In the genomic region with DNA sequence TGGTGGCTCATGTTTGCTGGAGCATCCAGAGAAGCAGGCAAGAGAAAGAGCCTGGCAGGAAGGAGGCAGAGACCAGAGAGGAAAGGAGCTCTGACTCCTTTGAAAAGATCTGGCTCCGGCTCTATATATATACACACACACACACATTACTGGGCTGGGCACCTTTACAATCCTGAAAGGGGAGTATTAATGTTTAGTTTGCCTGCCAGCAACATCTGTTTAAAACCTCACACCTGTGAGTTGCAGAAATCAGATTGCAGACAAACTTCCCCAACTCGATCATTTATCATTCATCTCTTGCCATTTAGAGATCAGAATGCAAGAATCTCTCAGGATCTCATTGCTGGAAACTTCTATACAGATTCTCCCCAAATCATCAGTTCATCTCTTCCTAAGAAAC, we compare ENCODE assay signal across 37 cellular contexts. TPM values are rescaled to one million over a fixed set of nuclear protein-coding genes. Genes with fewer than 3 reads are reported as not detected.
"Had no signal": no experiment of that assay in that cellular context is flagged by ENCODE, and none has a peak within 500 bp of the region (broad histone marks: within the 10 kb centered on the region; RNA-seq: fewer than 3 reads in every experiment).

A gene (minus strand): TSS at position 101 of the 400 bp plus-strand sequence. CDS start 90 bp downstream, at position 11.

- DNase-seq: activated B cell treated with CpG ODN at 0.5 μM for 24 hours; activated CD4-positive, alpha-beta memory T cell treated with anti-CD3 and anti-CD28 coated beads for 36 hours; activated CD4-positive, alpha-beta T cell treated with anti-CD3 and anti-CD28 coated beads for 4 hours; activated CD4-positive, alpha-beta T cell treated with anti-CD3 and anti-CD28 coated beads, Interleukin-2, amount 10 ng/mL, durations not matched to agents 24 days and 14 days; activated CD4-positive, alpha-beta T cell treated with anti-CD3 and anti-CD28 coated beads, Interleukin-2, amount 50 U/mL, for 1 hour; activated CD4-positive, alpha-beta T cell treated with anti-CD3 and anti-CD28 coated beads, Interleukin-2, amount 50 U/mL, for 4 hours; activated CD4-positive, CD25-positive, alpha-beta regulatory T cell treated with anti-CD3 and anti-CD28 coated beads, Interleukin-2, amount 50 U/mL, for 72 hours; activated CD8-positive, alpha-beta memory T cell treated with anti-CD3 and anti-CD28 coated beads, Interleukin-2, amount 50 U/mL, for 4 hours; activated CD8-positive, alpha-beta T cell treated with anti-CD3 and anti-CD28 coated beads for 36 hours; activated effector memory CD4-positive, alpha-beta T cell treated with anti-CD3 and anti-CD28 coated beads, Interleukin-2, amount 50 U/mL, for 16 hours; activated gamma-delta T cell treated with Interleukin-2 at 50 U/mL for 16 hours; activated naive CD4-positive, alpha-beta T cell treated with anti-CD3 and anti-CD28 coated beads, Interleukin-2, amount 10 ng/mL, durations not matched to agents 7 days and 5 days; activated naive CD4-positive, alpha-beta T cell treated with Interleukin-2 at 50 U/mL for 16 hours; activated naive CD8-positive, alpha-beta T cell treated with anti-CD3 and anti-CD28 coated beads for 36 hours; activated T-cell treated with anti-CD3 and anti-CD28 coated beads for 4 hours; activated T-cell treated with anti-CD3 and anti-CD28 coated beads, Interleukin-2, amount 50 U/mL, for 1 hour; activated T-cell treated with anti-CD3 and anti-CD28 coated beads, Interleukin-2, amount 50 U/mL, for 4 hours; activated T-cell treated with anti-CD3 and anti-CD28 coated beads, Interleukin-2, amount 50 U/mL, for 72 hours; adrenal gland; amniotic stem cell; aorta; body of pancreas; brain microvascular endothelial cell; central memory CD4-positive, alpha-beta T cell; T-cell; T-helper 17 cell; T-helper 9 cell had no signal

- H3K4me3 ChIP-seq: adrenal gland, body of pancreas, breast epithelium had no signal

- H3K4me1 ChIP-seq: adrenal gland, breast epithelium had no signal

- H3K27me3 ChIP-seq: body of pancreas, breast epithelium had no signal

- H3K27ac ChIP-seq: adrenal gland, body of pancreas, brain microvascular endothelial cell, breast epithelium, VCaP had no signal

- ATAC-seq: activated CD8-positive, alpha-beta T cell treated with anti-CD3 and anti-CD28 coated beads for 36 hours; activated naive CD4-positive, alpha-beta T cell treated with anti-CD3 and anti-CD28 coated beads, Interleukin-2, amount 50 U/mL, for 72 hours; activated T-cell treated with anti-CD3 and anti-CD28 coated beads, Interleukin-2, amount 50 U/mL, for 4 hours; activated T-cell treated with anti-CD3 and anti-CD28 coated beads, Interleukin-2, amount 50 U/mL, for 72 hours; activated T-helper 17 cell treated with anti-CD3 and anti-CD28 coated beads, Interleukin-2, amount 50 U/mL, for 72 hours; body of pancreas; T-cell; T-helper 17 cell had no signal

- FAIRE-seq: astrocyte, TTC549 had no signal

- H3K36me3 ChIP-seq: adrenal gland, brain microvascular endothelial cell, breast epithelium had no signal

- H3K9me3 ChIP-seq: adrenal gland, body of pancreas, breast epithelium had no signal

RNA-seq across cellular contexts. Expression of the gene that starts here (rescaled TPM):
- total RNA-seq: activated B cell treated with CpG ODN at 0.5 μM for 24 hours; activated CD4-positive, alpha-beta memory T cell treated with anti-CD3 and anti-CD28 coated beads for 36 hours; activated CD4-positive, alpha-beta T cell treated with anti-CD3 and anti-CD28 coated beads, Interleukin-2, amount 10 ng/mL, durations not matched to agents 24 days and 14 days; activated CD8-positive, alpha-beta memory T cell treated with anti-CD3 and anti-CD28 coated beads for 36 hours; activated CD8-positive, alpha-beta T cell treated with anti-CD3 and anti-CD28 coated beads for 36 hours; activated naive CD4-positive, alpha-beta T cell treated with anti-CD3 and anti-CD28 coated beads, Interleukin-2, amount 50 U/mL, for 72 hours; activated naive CD8-positive, alpha-beta T cell treated with anti-CD3 and anti-CD28 coated beads for 36 hours; activated T-cell treated with anti-CD3 and anti-CD28 coated beads, Interleukin-2, amount 50 U/mL, for 4 hours; activated T-cell treated with anti-CD3 and anti-CD28 coated beads, Interleukin-2, amount 50 U/mL, for 72 hours; activated T-helper 1 cell treated with anti-CD3 and anti-CD28 coated beads, Interleukin-12 subunit alpha, Interleukin-12 subunit beta, Interleukin-2, Interleukin-4 antibody, amounts not matched to agents 30 ng/mL and 10 ng/mL and 1 ng/mL, durations not matched to agents 14 hours and 24 hours and 36 hours; activated T-helper 17 cell treated with anti-CD3 and anti-CD28 coated beads, Interleukin-2, amount 50 U/mL, for 72 hours; adrenal gland; aorta; astrocyte; body of pancreas; cardiac septum; T-cell; T-helper 1 cell treated with Interleukin-12 subunit alpha and Interleukin-12 subunit beta and Interleukin-4 antibody, amounts not matched to agents 30 ng/mL and 1 ng/mL, for 36 hours; T-helper 17 cell had no signal
- polyA plus RNA-seq: adrenal gland, aorta had no signal
